ENCODE assay signal across 19 cellular contexts in the genomic region with DNA sequence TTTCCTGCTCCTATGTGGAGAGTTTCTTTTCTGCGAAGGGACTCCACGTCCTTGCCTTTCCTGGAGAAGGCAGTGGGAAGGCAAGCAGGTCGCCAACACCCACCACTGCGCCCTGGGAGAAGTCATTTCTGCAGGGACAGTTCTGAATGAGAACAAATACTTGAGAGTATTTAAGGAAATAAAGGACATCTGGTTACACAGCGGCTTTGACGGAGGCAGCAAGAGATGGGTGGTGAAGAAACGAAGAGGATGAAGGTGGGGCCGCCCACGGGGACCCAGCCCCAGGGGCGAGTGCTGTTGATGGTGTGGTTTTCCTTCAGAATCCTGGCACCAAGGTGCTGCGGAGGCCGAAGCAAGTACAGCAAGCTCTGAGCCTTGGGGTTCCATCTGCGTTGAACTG.
DNase-seq lines count a peak whose midpoint lies in the region; ATAC-seq and TF ChIP-seq lines count a peak whose summit lies in the region.
"Had no signal": no experiment of that assay in that cellular context is flagged by ENCODE, and none has a peak within 500 bp of the region (broad histone marks: within the 10 kb centered on the region; RNA-seq: fewer than 3 reads in every experiment).

No MANE protein-coding gene starts in this region.

- H3K36me3 ChIP-seq in mesenchymal stem cell (ENCODE audit: control insufficient read depth in 1 of 2, insufficient read depth in 2 of 2, low read depth in 1 of 2, low read length in 2 of 2): no peaks in the 10 kb centered on the region
- no peaks in the 10 kb centered on the region for H3K36me3 ChIP-seq in vagina
- H3K36me3 ChIP-seq: BLaER1 treated with 17β-estradiol and CSF1 and Interleukin-3, amounts not matched to agents 10 nM and 100 nM had no signal

- H3K79me1 ChIP-seq in mesenchymal stem cell (replicated peaks; ENCODE audit: low read length, poor library complexity, severe bottlenecking): no peaks in the 10 kb centered on the region

- H3K4me3 ChIP-seq in mesenchymal stem cell (ENCODE audit: insufficient read depth in 1 of 2, low read depth in 1 of 2, low read length in 2 of 2) (no peak overlapping the region), vagina (no peak overlapping the region)
- H3K4me3 ChIP-seq: BLaER1 treated with 17β-estradiol and CSF1 and Interleukin-3, amounts not matched to agents 10 nM and 100 nM had no signal

- no peaks in the 10 kb centered on the region for H3K36me3 Mint-ChIP-seq in osteocyte (ENCODE audit: unreplicated experiment)
- H3K36me3 Mint-ChIP-seq: CD8-positive, alpha-beta T cell had no signal

- H4K91ac ChIP-seq in mesenchymal stem cell (ENCODE audit: low read length): peak overlapping the region; percentile 7

- DNase-seq in left cardiac atrium (peak; percentile 6), Right ventricle myocardium superior (no peak), mesenchymal stem cell (no peak), osteocyte (ENCODE audit: extremely low spot score, unreplicated experiment) (peak; percentile 64), vagina (ENCODE audit: extremely low spot score in 2 of 2) (peak; percentile 60 to 74), substantia nigra (lab: John Stamatoyannopoulos, UW) (no peak)
- DNase-seq: Calu3, DMS 273 treated with DMSO at 0.1 percent for 48 hours, DMS53, GOT3, H7, HFFc6 had no signal

- TF ChIP-seq CTCF in osteocyte (IDR thresholded peaks at IDR 0.05): no peak
- TF ChIP-seq CTCF in vagina (IDR thresholded peaks at IDR 0.05): no peak

- no peak overlapping the region for H2BK120ac ChIP-seq in mesenchymal stem cell (ENCODE audit: low read depth, low read length)

- no peaks in the 10 kb centered on the region for H3K9me3 Mint-ChIP-seq in osteocyte (ENCODE audit: unreplicated experiment)
- H3K9me3 Mint-ChIP-seq: CD8-positive, alpha-beta T cell; HFFc6 had no signal

- H2BK15ac ChIP-seq in mesenchymal stem cell (ENCODE audit: low read depth, poor library complexity, severe bottlenecking): peak overlapping the region; percentile 68

- H3K27ac Mint-ChIP-seq in osteocyte (ENCODE audit: unreplicated experiment): no peak overlapping the region
- H3K27ac Mint-ChIP-seq: B cell; CD8-positive, alpha-beta T cell; HFFc6 had no signal

- peaks cover 36% of the 10 kb centered on the region for H3K4me1 Mint-ChIP-seq in osteocyte (ENCODE audit: unreplicated experiment)
- H3K4me1 Mint-ChIP-seq: B cell had no signal

- H3K4me1 ChIP-seq in mesenchymal stem cell (ENCODE audit: control insufficient read depth, insufficient read depth, low read depth, low read length) (no peaks in the 10 kb centered on the region), vagina (peaks cover 27% of the 10 kb centered on the region)

- ATAC-seq in left cardiac atrium: no peak
- no peak for ATAC-seq in Right ventricle myocardium superior (ENCODE audit: poor library complexity)
- no peak for ATAC-seq in GM21825 (IDR thresholded peaks at IDR 0.05; ENCODE audit: unreplicated experiment)
- ATAC-seq in HG02852 (IDR thresholded peaks at IDR 0.05; ENCODE audit: unreplicated experiment): no peak
- ATAC-seq: CD8-positive, alpha-beta T cell; HCT116; HepG2 had no signal

- H3K27me3 ChIP-seq in mesenchymal stem cell (ENCODE audit: control insufficient read depth in 1 of 2, insufficient read depth in 1 of 2, low read length in 2 of 2): peaks cover 0 to 4% of the 10 kb centered on the region in 2 experiments
- no peaks in the 10 kb centered on the region for H3K27me3 ChIP-seq in vagina

- H2AFZ ChIP-seq in mesenchymal stem cell (ENCODE audit: low read depth, low read length): no peak overlapping the region

- H2BK12ac ChIP-seq in mesenchymal stem cell (ENCODE audit: low read length in 2 of 2): peak overlapping the region; percentile 52 to 67

- H3K27me3 Mint-ChIP-seq in osteocyte (ENCODE audit: unreplicated experiment): no peaks in the 10 kb centered on the region

- no peak overlapping the region for H2AK5ac ChIP-seq in mesenchymal stem cell (ENCODE audit: low read length, severe bottlenecking)

- H3K27ac ChIP-seq in mesenchymal stem cell (ENCODE audit: low read length, poor library complexity, severe bottlenecking) (no peak overlapping the region), vagina (no peak overlapping the region), substantia nigra (ENCODE audit: low read depth, low read length, poor library complexity, severe bottlenecking) (no peak overlapping the region)

- intact Hi-C loops in left cardiac atrium (cut with DNase I): no loop called here
- intact Hi-C loops in Right ventricle myocardium superior (cut with DNase I): no loop called here
- intact Hi-C loops in vagina (cut with DNase I): no loop called here

- H3K4ac ChIP-seq in mesenchymal stem cell (ENCODE audit: low read depth in 1 of 2, low read length in 2 of 2): peak overlapping the region; percentile 73 to 85

- 93% methylated on average over 12 of the region's 13 CpGs for WGBS in mesenchymal stem cell

- H4K8ac ChIP-seq in mesenchymal stem cell (ENCODE audit: low read length): no peak overlapping the region

- no peak for TF ChIP-seq POLR2A in vagina (IDR thresholded peaks at IDR 0.05)

- H3K9me3 ChIP-seq in mesenchymal stem cell (ENCODE audit: control insufficient read depth, low read length) (no peaks in the 10 kb centered on the region), vagina (no peaks in the 10 kb centered on the region)

- peak overlapping the region in 1 of 2 experiments; percentile 18 for H3K18ac ChIP-seq in mesenchymal stem cell (ENCODE audit: low read depth in 1 of 2, low read length in 2 of 2)

- H3K9ac ChIP-seq in mesenchymal stem cell (ENCODE audit: low read length): no peak overlapping the region
- H3K9ac ChIP-seq: BLaER1 treated with 17β-estradiol and CSF1 and Interleukin-3, amounts not matched to agents 10 nM and 100 nM had no signal

- no peak overlapping the region for H3K4me3 Mint-ChIP-seq in osteocyte (ENCODE audit: unreplicated experiment)
- H3K4me3 Mint-ChIP-seq: B cell; CD8-positive, alpha-beta T cell; HFFc6 had no signal

- no peak overlapping the region for H3K14ac ChIP-seq in mesenchymal stem cell (ENCODE audit: low read length in 2 of 2)

- no peak overlapping the region for H2BK5ac ChIP-seq in mesenchymal stem cell (ENCODE audit: low read depth, low read length, poor library complexity, severe bottlenecking)

- no peak overlapping the region for H3K4me2 ChIP-seq in mesenchymal stem cell (ENCODE audit: low read length, poor library complexity, severe bottlenecking)

- H3K23ac ChIP-seq in mesenchymal stem cell (ENCODE audit: low read length in 2 of 2): no peak overlapping the region

Comparison
In these comparisons a context has a peak if more than half of its experiments do, and no peak if none do; other contexts are left out.
1. DNase-seq: peak in left cardiac atrium (single experiment), osteocyte (single experiment) and vagina (2 of 2); none in Right ventricle myocardium superior (single experiment), mesenchymal stem cell (single experiment) and substantia nigra (0 of 49).